In genomic region chr17:7894866-7895265, GRCh38 we compare ENCODE assay signal across 26 cellular contexts. TPM values are rescaled to one million over a fixed set of nuclear protein-coding genes. Genes with fewer than 3 reads are reported as not detected.
DNase-seq lines count a peak whose midpoint lies in the region; ATAC-seq, FAIRE-seq and TF ChIP-seq lines count a peak whose summit lies in the region.
"Had no signal": no experiment of that assay in that cellular context is flagged by ENCODE, and none has a peak within 500 bp of the region (broad histone marks: within the 10 kb centered on the region; RNA-seq: fewer than 3 reads in every experiment).

No MANE protein-coding gene starts in this region.

- peaks cover 8% of the 10 kb centered on the region for H3K4me1 Mint-ChIP-seq in endothelial cell (ENCODE audit: unreplicated experiment)
- H3K4me1 Mint-ChIP-seq in stimulated activated naive CD8-positive, alpha-beta T cell treated with anti-CD3 and anti-CD28 coated beads, Interleukin-15, amount 100 ng/mL, for 72 hours, result peaks cover 39% of the 10 kb centered on the region
- H3K4me1 Mint-ChIP-seq: memory B cell had no signal

- H3K36me3 ChIP-seq in H7 (replicated peaks; ENCODE audit: control insufficient read depth, insufficient read depth, low read length), result no peaks in the 10 kb centered on the region; the same call in 1 of the 2 replicates

- no peak for TF ChIP-seq CTCF in endothelial cell (IDR thresholded peaks at IDR 0.05; ENCODE audit: unreplicated experiment)

- H3K4me3 ChIP-seq in H7 (ENCODE audit: insufficient read depth, low read depth, low read length), result no peak overlapping the region
- H3K4me3 ChIP-seq: SK-N-MC, tibial artery had no signal

- ATAC-seq in activated naive CD4-positive, alpha-beta T cell treated with anti-CD3 and anti-CD28 coated beads, Interleukin-2, amount 50 U/mL, for 72 hours, result no peak
- ATAC-seq in stimulated activated naive CD8-positive, alpha-beta T cell treated with anti-CD3 and anti-CD28 coated beads, Interleukin-15, amount 100 ng/mL, for 72 hours, result no peak
- ATAC-seq in HG03571 (IDR thresholded peaks at IDR 0.05; ENCODE audit: unreplicated experiment), result no peak
- ATAC-seq: activated CD8-positive, alpha-beta T cell treated with anti-CD3 and anti-CD28 coated beads, Interleukin-2, amount 10 ng/mL, durations not matched to agents 7 days and 5 days; HCT116; left lobe of liver had no signal

- H3K27ac Mint-ChIP-seq in activated naive CD4-positive, alpha-beta T cell treated with anti-CD3 and anti-CD28 coated beads, Interleukin-2, amount 50 U/mL, for 72 hours, result peak overlapping the region; percentile 69 to 70
- no peak overlapping the region for H3K27ac Mint-ChIP-seq in endothelial cell (ENCODE audit: unreplicated experiment)
- peak overlapping the region; percentile 35 to 47 for H3K27ac Mint-ChIP-seq in stimulated activated naive CD8-positive, alpha-beta T cell treated with anti-CD3 and anti-CD28 coated beads, Interleukin-15, amount 100 ng/mL, for 72 hours
- H3K27ac Mint-ChIP-seq: activated CD8-positive, alpha-beta T cell treated with anti-CD3 and anti-CD28 coated beads, Interleukin-2, amount 10 ng/mL, durations not matched to agents 7 days and 5 days; memory B cell had no signal

- peaks cover 20 to 47% of the 10 kb centered on the region in 2 donors for H3K36me3 Mint-ChIP-seq in activated naive CD4-positive, alpha-beta T cell treated with anti-CD3 and anti-CD28 coated beads, Interleukin-2, amount 50 U/mL, for 72 hours
- H3K36me3 Mint-ChIP-seq in endothelial cell (ENCODE audit: low read depth, unreplicated experiment), result peaks cover 69% of the 10 kb centered on the region

- no peaks in the 10 kb centered on the region for H3K27me3 ChIP-seq in H7 (ENCODE audit: control insufficient read depth, insufficient read depth, low read length)
- H3K27me3 ChIP-seq: BE2C, tibial artery had no signal

- no peak for FAIRE-seq in frontal cortex (lab: Jason Lieb, UNC)
- FAIRE-seq: G401.6, small intestine, TTC549 had no signal

- peak overlapping the region; percentile 16 for H3K4me3 Mint-ChIP-seq in endothelial cell (ENCODE audit: unreplicated experiment)
- H3K4me3 Mint-ChIP-seq in stimulated activated naive CD8-positive, alpha-beta T cell treated with anti-CD3 and anti-CD28 coated beads, Interleukin-15, amount 100 ng/mL, for 72 hours, result no peak overlapping the region
- H3K4me3 Mint-ChIP-seq: activated CD8-positive, alpha-beta T cell treated with anti-CD3 and anti-CD28 coated beads, Interleukin-2, amount 10 ng/mL, durations not matched to agents 7 days and 5 days; memory B cell had no signal

- H3K9me3 Mint-ChIP-seq in activated naive CD4-positive, alpha-beta T cell treated with anti-CD3 and anti-CD28 coated beads, Interleukin-2, amount 50 U/mL, for 72 hours, result no peaks in the 10 kb centered on the region
- H3K9me3 Mint-ChIP-seq in endothelial cell (ENCODE audit: unreplicated experiment), result no peaks in the 10 kb centered on the region
- no peaks in the 10 kb centered on the region for H3K9me3 Mint-ChIP-seq in stimulated activated naive CD8-positive, alpha-beta T cell treated with anti-CD3 and anti-CD28 coated beads, Interleukin-15, amount 100 ng/mL, for 72 hours
- H3K9me3 Mint-ChIP-seq: memory B cell had no signal

- DNase-seq in activated naive CD4-positive, alpha-beta T cell treated with anti-CD3 and anti-CD28 coated beads, Interleukin-2, amount 50 U/mL, for 72 hours (ENCODE audit: low spot score in 2 of 2), result peak in 1 of 2 donors; percentile 45
- DNase-seq in activated naive CD4-positive, alpha-beta T cell treated with Interleukin-2 at 50 U/mL for 16 hours, result no peak
- DNase-seq in H7 (peak; percentile 4), endothelial cell (ENCODE audit: low spot score) (no peak), NCI-H524 (lab: John Stamatoyannopoulos, UW) (no peak), frontal cortex (ENCODE audit: low spot score in 2 of 2) (no peak)
- peak in 1 of 2 donors; percentile 2 for DNase-seq in stimulated activated naive CD8-positive, alpha-beta T cell treated with anti-CD3 and anti-CD28 coated beads, Interleukin-15, amount 100 ng/mL, for 72 hours
- DNase-seq: ACHN; activated CD8-positive, alpha-beta T cell treated with anti-CD3 and anti-CD28 coated beads, Interleukin-2, amount 10 ng/mL, durations not matched to agents 7 days and 5 days; activated gamma-delta T cell; BE2C; Karpas-422; NCI-H1436; NCI-H2081; NCI-H526 treated with DMSO at 0.1 percent for 48 hours; NK-92 treated with Interleukin-12 subunit alpha and Interleukin-12 subunit beta, amount 100 ng/mL, for 24 hours; retina; small intestine; tibial artery had no signal

- peaks cover 5% of the 10 kb centered on the region for H3K27me3 Mint-ChIP-seq in endothelial cell (ENCODE audit: unreplicated experiment)
- H3K27me3 Mint-ChIP-seq in stimulated activated naive CD8-positive, alpha-beta T cell treated with anti-CD3 and anti-CD28 coated beads, Interleukin-15, amount 100 ng/mL, for 72 hours, result no peaks in the 10 kb centered on the region
- H3K27me3 Mint-ChIP-seq: memory B cell had no signal

RNA-seq across cellular contexts. Expression of gene CHD3, which starts 6.3 kb away (rescaled TPM):
- 100 to 1,000 TPM; 182 to 212 TPM for total RNA-seq in activated naive CD4-positive, alpha-beta T cell treated with anti-CD3 and anti-CD28 coated beads, Interleukin-2, amount 50 U/mL, for 72 hours
- 30.1 TPM in 2 replicates for total RNA-seq in H7 (2014; rRNA removed; shearing (Covaris generic))
- 133 TPM for total RNA-seq in endothelial cell (ENCODE audit: unreplicated experiment)
- 276 TPM for total RNA-seq in frontal cortex

RNA-seq across cellular contexts. Expression of gene RNF227, which starts 21.2 kb away (rescaled TPM):
- 1 to 10 TPM; 4.8 to 5.3 TPM for total RNA-seq in activated naive CD4-positive, alpha-beta T cell treated with anti-CD3 and anti-CD28 coated beads, Interleukin-2, amount 50 U/mL, for 72 hours
- 0.17 and 2.0 TPM in 2 replicates for total RNA-seq in H7 (2014; rRNA removed; shearing (Covaris generic))
- total RNA-seq in endothelial cell (ENCODE audit: unreplicated experiment) (0.77 TPM), frontal cortex (8.2 TPM)

RNA-seq across cellular contexts. Expression of gene KCNAB3, which starts 34.8 kb away (rescaled TPM):
- total RNA-seq in activated naive CD4-positive, alpha-beta T cell treated with anti-CD3 and anti-CD28 coated beads, Interleukin-2, amount 50 U/mL, for 72 hours, result 10 to 100 TPM in 1 of 2 donors, 1 to 10 TPM in 1; 5.4 to 10.9 TPM
- 0.37 TPM in 1 of 2 replicates, not detected in the other for total RNA-seq in H7 (2014; rRNA removed; shearing (Covaris generic))
- total RNA-seq in endothelial cell (ENCODE audit: unreplicated experiment) (1.6 TPM), frontal cortex (1.2 TPM)

RNA-seq across cellular contexts. Expression of gene TRAPPC1, which starts 36.9 kb away (rescaled TPM):
- total RNA-seq in activated naive CD4-positive, alpha-beta T cell treated with anti-CD3 and anti-CD28 coated beads, Interleukin-2, amount 50 U/mL, for 72 hours, result 100 to 1,000 TPM; 190 to 195 TPM
- total RNA-seq in H7 (2014; rRNA removed; shearing (Covaris generic)), result 8.1 and 12.0 TPM in 2 replicates
- total RNA-seq in endothelial cell (ENCODE audit: unreplicated experiment) (171 TPM), frontal cortex (14.3 TPM)

RNA-seq across cellular contexts. Expression of gene CYB5D1, which starts 37.1 kb away (rescaled TPM):
- total RNA-seq in activated naive CD4-positive, alpha-beta T cell treated with anti-CD3 and anti-CD28 coated beads, Interleukin-2, amount 50 U/mL, for 72 hours, result 10 to 100 TPM in 1 of 2 donors, 1 to 10 TPM in 1; 8.0 to 20.2 TPM
- 10.2 and 10.3 TPM in 2 replicates for total RNA-seq in H7 (2014; rRNA removed; shearing (Covaris generic))
- total RNA-seq in endothelial cell (ENCODE audit: unreplicated experiment), result 6.4 TPM
- 15.1 TPM for total RNA-seq in frontal cortex
